Comparison of ENCODE assay signal across 1 cellular context in the genomic region with DNA sequence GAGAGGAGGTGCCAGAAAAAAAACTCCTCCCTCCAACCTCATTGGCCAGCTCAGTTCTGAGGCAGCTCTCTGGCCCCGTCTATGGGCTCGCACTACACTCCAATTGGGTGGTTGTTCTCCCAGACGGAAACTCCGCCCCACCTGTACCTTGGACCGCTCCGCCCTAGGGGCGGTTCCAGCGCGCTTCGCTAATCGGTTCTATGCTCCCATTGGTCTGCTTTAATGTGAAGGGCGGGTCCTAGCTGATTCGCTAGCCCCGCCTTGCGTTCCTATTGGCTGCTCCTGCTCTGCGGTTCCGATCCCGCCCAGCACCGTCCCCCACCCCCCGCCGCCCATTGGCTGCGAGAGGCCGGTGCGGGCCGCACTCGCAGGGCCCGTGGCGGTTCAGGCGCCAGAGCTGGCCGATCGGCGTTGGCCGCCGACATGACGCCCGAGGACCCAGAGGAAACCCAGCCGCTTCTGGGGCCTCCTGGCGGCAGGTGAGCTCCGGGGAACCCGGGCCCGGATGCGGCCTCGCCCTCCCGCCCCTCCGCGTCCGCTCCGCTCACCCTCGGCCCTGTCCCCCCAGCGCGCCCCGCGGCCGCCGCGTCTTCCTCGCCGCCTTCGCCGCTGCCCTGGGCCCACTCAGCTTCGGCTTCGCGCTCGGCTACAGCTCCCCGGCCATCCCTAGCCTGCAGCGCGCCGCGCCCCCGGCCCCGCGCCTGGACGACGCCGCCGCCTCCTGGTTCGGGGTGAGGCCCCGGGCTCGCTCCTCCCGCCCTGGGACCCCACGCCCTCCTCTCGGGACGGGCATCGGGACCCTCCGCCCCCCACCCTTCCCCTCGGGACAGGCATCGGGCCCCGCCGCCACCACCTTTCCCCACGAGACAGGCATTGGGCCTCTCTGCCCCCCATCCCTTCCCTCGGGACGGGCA.
TF ChIP-seq lines count a peak whose summit lies in the region.

A gene with protein sequence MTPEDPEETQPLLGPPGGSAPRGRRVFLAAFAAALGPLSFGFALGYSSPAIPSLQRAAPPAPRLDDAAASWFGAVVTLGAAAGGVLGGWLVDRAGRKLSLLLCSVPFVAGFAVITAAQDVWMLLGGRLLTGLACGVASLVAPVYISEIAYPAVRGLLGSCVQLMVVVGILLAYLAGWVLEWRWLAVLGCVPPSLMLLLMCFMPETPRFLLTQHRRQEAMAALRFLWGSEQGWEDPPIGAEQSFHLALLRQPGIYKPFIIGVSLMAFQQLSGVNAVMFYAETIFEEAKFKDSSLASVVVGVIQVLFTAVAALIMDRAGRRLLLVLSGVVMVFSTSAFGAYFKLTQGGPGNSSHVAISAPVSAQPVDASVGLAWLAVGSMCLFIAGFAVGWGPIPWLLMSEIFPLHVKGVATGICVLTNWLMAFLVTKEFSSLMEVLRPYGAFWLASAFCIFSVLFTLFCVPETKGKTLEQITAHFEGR (plus strand): TSS at position 362 of the 914 bp plus-strand sequence. CDS start 62 bp downstream, at position 424.

TF ChIP-seq in K562, 482 proteins besides CTCF, POLR2A, EP300 and RAD21 (continued from another document):
- TF ChIP-seq, protein P1, sequence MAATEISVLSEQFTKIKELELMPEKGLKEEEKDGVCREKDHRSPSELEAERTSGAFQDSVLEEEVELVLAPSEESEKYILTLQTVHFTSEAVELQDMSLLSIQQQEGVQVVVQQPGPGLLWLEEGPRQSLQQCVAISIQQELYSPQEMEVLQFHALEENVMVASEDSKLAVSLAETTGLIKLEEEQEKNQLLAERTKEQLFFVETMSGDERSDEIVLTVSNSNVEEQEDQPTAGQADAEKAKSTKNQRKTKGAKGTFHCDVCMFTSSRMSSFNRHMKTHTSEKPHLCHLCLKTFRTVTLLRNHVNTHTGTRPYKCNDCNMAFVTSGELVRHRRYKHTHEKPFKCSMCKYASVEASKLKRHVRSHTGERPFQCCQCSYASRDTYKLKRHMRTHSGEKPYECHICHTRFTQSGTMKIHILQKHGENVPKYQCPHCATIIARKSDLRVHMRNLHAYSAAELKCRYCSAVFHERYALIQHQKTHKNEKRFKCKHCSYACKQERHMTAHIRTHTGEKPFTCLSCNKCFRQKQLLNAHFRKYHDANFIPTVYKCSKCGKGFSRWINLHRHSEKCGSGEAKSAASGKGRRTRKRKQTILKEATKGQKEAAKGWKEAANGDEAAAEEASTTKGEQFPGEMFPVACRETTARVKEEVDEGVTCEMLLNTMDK (IDR thresholded peaks at IDR 0.05; ENCODE audit: borderline replicate concordance, insufficient read depth, low read depth, low read length, poor library complexity, severe bottlenecking) = no peak
- no peak for TF ChIP-seq ELF2 (CRISPR knock-in tag; IDR thresholded peaks at IDR 0.05)
- TF ChIP-seq CBFA2T2 (conservative IDR thresholded peaks at IDR 0.05) = no peak
- no peak for TF ChIP-seq BCL6 (CRISPR knock-in tag; IDR thresholded peaks at IDR 0.05)
- TF ChIP-seq, protein P2, sequence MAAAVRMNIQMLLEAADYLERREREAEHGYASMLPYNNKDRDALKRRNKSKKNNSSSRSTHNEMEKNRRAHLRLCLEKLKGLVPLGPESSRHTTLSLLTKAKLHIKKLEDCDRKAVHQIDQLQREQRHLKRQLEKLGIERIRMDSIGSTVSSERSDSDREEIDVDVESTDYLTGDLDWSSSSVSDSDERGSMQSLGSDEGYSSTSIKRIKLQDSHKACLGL (CRISPR knock-in tag; IDR thresholded peaks at IDR 0.05; ENCODE audit: borderline replicate concordance, poor library complexity, severe bottlenecking) = no peak
- no peak for TF ChIP-seq RNF2 (IDR thresholded peaks at IDR 0.05)
- no peak for TF ChIP-seq NBN (IDR thresholded peaks at IDR 0.05; ENCODE audit: low read depth)
- TF ChIP-seq KLF10 (CRISPR knock-in tag; IDR thresholded peaks at IDR 0.05) = no peak
- no peak for TF ChIP-seq ZFP1 (CRISPR knock-in tag; IDR thresholded peaks at IDR 0.05)
- no peak for TF ChIP-seq LEF1 (IDR thresholded peaks at IDR 0.05)
- TF ChIP-seq, protein P3, sequence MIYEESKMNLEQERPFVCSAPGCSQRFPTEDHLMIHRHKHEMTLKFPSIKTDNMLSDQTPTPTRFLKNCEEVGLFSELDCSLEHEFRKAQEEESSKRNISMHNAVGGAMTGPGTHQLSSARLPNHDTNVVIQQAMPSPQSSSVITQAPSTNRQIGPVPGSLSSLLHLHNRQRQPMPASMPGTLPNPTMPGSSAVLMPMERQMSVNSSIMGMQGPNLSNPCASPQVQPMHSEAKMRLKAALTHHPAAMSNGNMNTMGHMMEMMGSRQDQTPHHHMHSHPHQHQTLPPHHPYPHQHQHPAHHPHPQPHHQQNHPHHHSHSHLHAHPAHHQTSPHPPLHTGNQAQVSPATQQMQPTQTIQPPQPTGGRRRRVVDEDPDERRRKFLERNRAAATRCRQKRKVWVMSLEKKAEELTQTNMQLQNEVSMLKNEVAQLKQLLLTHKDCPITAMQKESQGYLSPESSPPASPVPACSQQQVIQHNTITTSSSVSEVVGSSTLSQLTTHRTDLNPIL (CRISPR knock-in tag; IDR thresholded peaks at IDR 0.05) = no peak
- no peak for TF ChIP-seq HDAC1 (IDR thresholded peaks at IDR 0.05)
- TF ChIP-seq PURB (CRISPR knock-in tag; IDR thresholded peaks at IDR 0.05; ENCODE audit: low read depth) = no peak
- TF ChIP-seq, protein P4, sequence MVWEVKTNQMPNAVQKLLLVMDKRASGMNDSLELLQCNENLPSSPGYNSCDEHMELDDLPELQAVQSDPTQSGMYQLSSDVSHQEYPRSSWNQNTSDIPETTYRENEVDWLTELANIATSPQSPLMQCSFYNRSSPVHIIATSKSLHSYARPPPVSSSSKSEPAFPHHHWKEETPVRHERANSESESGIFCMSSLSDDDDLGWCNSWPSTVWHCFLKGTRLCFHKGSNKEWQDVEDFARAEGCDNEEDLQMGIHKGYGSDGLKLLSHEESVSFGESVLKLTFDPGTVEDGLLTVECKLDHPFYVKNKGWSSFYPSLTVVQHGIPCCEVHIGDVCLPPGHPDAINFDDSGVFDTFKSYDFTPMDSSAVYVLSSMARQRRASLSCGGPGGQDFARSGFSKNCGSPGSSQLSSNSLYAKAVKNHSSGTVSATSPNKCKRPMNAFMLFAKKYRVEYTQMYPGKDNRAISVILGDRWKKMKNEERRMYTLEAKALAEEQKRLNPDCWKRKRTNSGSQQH (CRISPR knock-in tag; IDR thresholded peaks at IDR 0.05) = no peak
- peak; percentile 55; the same call in 1 of the 2 replicates for TF ChIP-seq ZNF224 (CRISPR knock-in tag; IDR thresholded peaks at IDR 0.05)
- no peak for TF ChIP-seq KLF6 (CRISPR knock-in tag; IDR thresholded peaks at IDR 0.05; ENCODE audit: borderline replicate concordance)
- no peak for TF ChIP-seq SPI1 (IDR thresholded peaks at IDR 0.05; ENCODE audit: borderline replicate concordance, low read depth, low read length)
- no peak for TF ChIP-seq ZNF584 (CRISPR knock-in tag; IDR thresholded peaks at IDR 0.05; ENCODE audit: low read depth)
- TF ChIP-seq DIDO1 (tag; IDR thresholded peaks at IDR 0.05; ENCODE audit: low read depth) = no peak
- TF ChIP-seq NCOR1 (IDR thresholded peaks at IDR 0.05) = no peak
